Comparison of ENCODE assay signal across 9 cellular contexts in the genomic region with DNA sequence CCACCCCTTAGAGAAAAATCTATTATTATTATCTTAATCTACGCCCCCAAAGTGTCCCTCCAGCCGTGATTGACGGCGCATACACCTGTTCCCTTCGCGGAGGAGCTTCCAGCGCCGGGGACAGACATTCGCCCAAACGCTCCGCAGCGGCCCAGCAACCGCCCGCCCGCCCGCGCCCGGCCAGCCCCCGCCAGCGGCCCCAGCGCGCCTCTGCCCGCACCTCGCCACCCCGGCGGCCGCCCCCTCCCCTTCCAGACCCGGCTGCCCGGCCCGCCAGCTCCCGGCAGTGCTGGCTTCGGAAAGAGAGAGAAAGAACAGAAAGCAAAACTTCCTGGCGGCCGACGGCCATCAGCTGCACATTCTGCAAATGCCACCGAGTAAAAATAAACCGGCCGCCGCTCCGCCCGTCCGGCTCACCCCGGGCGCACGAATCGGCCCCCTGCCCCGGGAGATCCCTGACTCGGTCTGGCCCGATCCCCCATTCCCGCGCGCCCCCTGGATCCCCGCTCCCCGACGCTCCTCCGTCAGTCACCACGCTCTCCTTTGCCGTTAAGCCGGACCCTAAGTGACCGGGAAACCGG. TPM values are rescaled to one million over a fixed set of nuclear protein-coding genes. Genes with fewer than 3 reads are reported as not detected.
DNase-seq lines count a peak whose midpoint lies in the region; ATAC-seq and TF ChIP-seq lines count a peak whose summit lies in the region.
"Had no signal": no experiment of that assay in that cellular context is flagged by ENCODE, and none has a peak within 500 bp of the region (broad histone marks: within the 10 kb centered on the region; RNA-seq: fewer than 3 reads in every experiment).

No MANE protein-coding gene starts in this region.

- TF ChIP-seq POLR2A in suprapubic skin (IDR thresholded peaks at IDR 0.05), result no peak

- peaks cover 59% of the 10 kb centered on the region for H3K4me1 ChIP-seq in suprapubic skin

- peak overlapping the region; percentile 47 for H3K4me3 ChIP-seq in kidney epithelial cell (ENCODE audit: low read depth, low read length)
- H3K4me3 ChIP-seq in suprapubic skin, result peak overlapping the region; percentile 81

- TF ChIP-seq CTCF in kidney epithelial cell (IDR thresholded peaks at IDR 0.05; ENCODE audit: insufficient read depth, low read length, poor library complexity, severe bottlenecking) (no peak), suprapubic skin (IDR thresholded peaks at IDR 0.05) (no peak)

- DNase-seq in activated T-cell treated with anti-CD3 and anti-CD28 coated beads, Interleukin-2, amount 50 U/mL, for 4 hours, result no peak
- DNase-seq in activated T-cell treated with anti-CD3 and anti-CD28 coated beads for 4 hours (no peak), kidney epithelial cell (ENCODE audit: low read depth) (no peak), suprapubic skin (ENCODE audit: low spot score in 2 of 2) (no peak), HCEC 1CT (no peak), CD1c-positive myeloid dendritic cell (ENCODE audit: extremely low spot score) (no peak)

- ATAC-seq in activated T-cell treated with anti-CD3 and anti-CD28 coated beads, Interleukin-2, amount 50 U/mL, for 4 hours, result no peak
- ATAC-seq in GM19397 (IDR thresholded peaks at IDR 0.05; ENCODE audit: unreplicated experiment), result no peak

- no peak for TF ChIP-seq EP300 in suprapubic skin (IDR thresholded peaks at IDR 0.05)

- H3K9me3 ChIP-seq in suprapubic skin, result no peaks in the 10 kb centered on the region
- H3K9me3 ChIP-seq: adrenal gland had no signal

- H3K36me3 ChIP-seq in kidney epithelial cell (ENCODE audit: control insufficient read depth, insufficient read depth, low read length), result no peaks in the 10 kb centered on the region
- H3K36me3 ChIP-seq in suprapubic skin, result no peaks in the 10 kb centered on the region
- H3K36me3 ChIP-seq: adrenal gland had no signal

- H3K27me3 ChIP-seq in kidney epithelial cell (ENCODE audit: control insufficient read depth, insufficient read depth, low read length) (peaks cover 43% of the 10 kb centered on the region), suprapubic skin (peaks cover 56% of the 10 kb centered on the region)
- H3K27me3 ChIP-seq: adrenal gland had no signal

- no peaks in the 10 kb centered on the region for H3K9me3 Mint-ChIP-seq in activated T-cell treated with anti-CD3 and anti-CD28 coated beads, Interleukin-2, amount 50 U/mL, for 4 hours
- H3K9me3 Mint-ChIP-seq in activated naive CD8-positive, alpha-beta T cell (ENCODE audit: low read depth), result no peaks in the 10 kb centered on the region

- H3K27me3 Mint-ChIP-seq in activated T-cell treated with anti-CD3 and anti-CD28 coated beads, Interleukin-2, amount 50 U/mL, for 4 hours (ENCODE audit: low read depth), result peaks cover 51% of the 10 kb centered on the region
- H3K27me3 Mint-ChIP-seq in activated naive CD8-positive, alpha-beta T cell, result peaks cover 34% of the 10 kb centered on the region

- H3K27ac ChIP-seq in suprapubic skin, result peak overlapping the region; percentile 87

- H3K4me1 Mint-ChIP-seq in activated T-cell treated with anti-CD3 and anti-CD28 coated beads, Interleukin-2, amount 50 U/mL, for 4 hours (ENCODE audit: low read depth), result peaks cover 15% of the 10 kb centered on the region
- H3K4me1 Mint-ChIP-seq in activated naive CD8-positive, alpha-beta T cell (ENCODE audit: low read depth), result peaks cover 17% of the 10 kb centered on the region

- 0% methylated on average over 23 of the region's 61 CpGs for WGBS in suprapubic skin

- H3K36me3 Mint-ChIP-seq in activated T-cell treated with anti-CD3 and anti-CD28 coated beads, Interleukin-2, amount 50 U/mL, for 4 hours (ENCODE audit: insufficient read depth), result no peaks in the 10 kb centered on the region
- H3K36me3 Mint-ChIP-seq in activated naive CD8-positive, alpha-beta T cell, result no peaks in the 10 kb centered on the region

- peak overlapping the region; percentile 72 for H3K4me3 Mint-ChIP-seq in activated T-cell treated with anti-CD3 and anti-CD28 coated beads, Interleukin-2, amount 50 U/mL, for 4 hours
- peak overlapping the region; percentile 74 for H3K4me3 Mint-ChIP-seq in activated naive CD8-positive, alpha-beta T cell

- H3K27ac Mint-ChIP-seq in activated naive CD8-positive, alpha-beta T cell, result no peak overlapping the region

RNA-seq across cellular contexts. Expression of gene CASZ1, which starts 1.6 kb away (rescaled TPM):
- total RNA-seq in activated T-cell treated with anti-CD3 and anti-CD28 coated beads, Interleukin-2, amount 50 U/mL, for 4 hours, result 10 to 100 TPM in 1 of 3 donors, 1 to 10 TPM in 2; 6.9 to 11.2 (median 8.4) TPM
- 19.1 and 28.2 TPM in 2 replicates for total RNA-seq in kidney epithelial cell
- total RNA-seq in suprapubic skin, result 100 to 1,000 TPM; 106 to 229 (median 160) TPM
